10 cellular contexts compared by ENCODE assay signal in the genomic region with DNA sequence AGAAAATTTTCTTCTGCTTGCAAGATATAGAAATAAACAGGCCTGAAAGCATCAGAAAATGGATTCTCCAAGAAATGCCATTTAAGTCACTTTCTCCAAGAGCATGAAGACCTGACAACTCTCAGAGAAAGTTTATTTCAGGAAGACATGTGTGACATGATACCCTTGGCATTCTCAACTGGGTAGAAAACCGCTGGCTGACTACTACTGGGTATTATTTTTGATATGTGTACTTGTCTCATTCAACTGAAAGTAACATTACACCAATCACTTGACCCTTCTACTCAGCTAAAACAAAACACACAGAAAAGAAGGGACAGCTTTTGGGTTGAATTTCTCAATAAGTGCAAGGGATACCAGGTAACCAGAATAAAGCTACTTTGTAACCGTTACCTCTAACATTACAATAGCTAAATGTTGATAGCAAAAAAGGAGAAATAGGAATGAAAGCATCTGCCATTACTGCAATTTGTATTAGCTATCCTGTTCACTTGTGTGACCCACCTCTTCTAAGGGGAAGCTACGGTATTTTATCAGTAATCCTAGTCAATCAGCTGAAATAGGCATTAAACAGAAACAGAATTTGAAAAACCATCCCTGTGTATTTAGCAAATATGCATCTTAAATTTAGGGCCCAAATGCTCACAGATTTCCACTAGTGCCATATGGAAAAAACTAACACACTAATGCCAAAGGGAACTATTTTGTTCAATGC. TPM values are rescaled to one million over a fixed set of nuclear protein-coding genes. Genes with fewer than 3 reads are reported as not detected.
DNase-seq lines count a peak whose midpoint lies in the region; ATAC-seq and TF ChIP-seq lines count a peak whose summit lies in the region.
"Had no signal": no experiment of that assay in that cellular context is flagged by ENCODE, and none has a peak within 500 bp of the region (broad histone marks: within the 10 kb centered on the region; RNA-seq: fewer than 3 reads in every experiment).

No MANE protein-coding gene starts in this region.

- 21 to 29% (median 26%) methylated on average over 3 of the region's 3 CpGs for WGBS in psoas muscle, 3 donors

- DNase-seq in T-helper 1 cell = no peak
- DNase-seq in SK-N-MC (ENCODE audit: low read depth, low spot score) = no peak
- DNase-seq in epithelial cell of prostate (ENCODE audit: low read depth, low spot score) = no peak
- DNase-seq in psoas muscle = no peak
- no peak for DNase-seq in T1000 (lab: John Stamatoyannopoulos, UW)
- DNase-seq in putamen (ENCODE audit: low spot score) = no peak
- DNase-seq: NCI-H1417 treated with DMSO at 0.1 percent for 48 hours had no signal

- peak overlapping the region; percentile 84 for H3K4me3 ChIP-seq in SK-N-MC
- H3K4me3 ChIP-seq in psoas muscle = peak overlapping the region; percentile 99

- no peaks in the 10 kb centered on the region for H3K27me3 ChIP-seq in psoas muscle (ENCODE audit: insufficient read depth in 3 of 3, low read length in 2 of 3)

- no peaks in the 10 kb centered on the region for H3K27me3 Mint-ChIP-seq in T-helper 1 cell treated with Interleukin-12 subunit alpha and Interleukin-12 subunit beta and Interleukin-4 antibody, amounts not matched to agents 30 μg/mL and 1 μg/mL, for 36 hours (ENCODE audit: low read depth)

- no peak for TF ChIP-seq CTCF in psoas muscle (IDR thresholded peaks at IDR 0.05)

- intact Hi-C loops in psoas muscle (cut with DNase I) = no loop called here

- H3K9me3 Mint-ChIP-seq in T-helper 1 cell treated with Interleukin-12 subunit alpha and Interleukin-12 subunit beta and Interleukin-4 antibody, amounts not matched to agents 30 μg/mL and 1 μg/mL, for 36 hours = no peaks in the 10 kb centered on the region

- peaks cover 58% of the 10 kb centered on the region for H3K36me3 Mint-ChIP-seq in T-helper 1 cell treated with Interleukin-12 subunit alpha and Interleukin-12 subunit beta and Interleukin-4 antibody, amounts not matched to agents 30 μg/mL and 1 μg/mL, for 36 hours (ENCODE audit: low read depth)

- H3K36me3 ChIP-seq in SK-N-MC (ENCODE audit: insufficient read depth, low read length) = peaks cover 96% of the 10 kb centered on the region
- peaks cover 0 to 22% of the 10 kb centered on the region in 2 donors for H3K36me3 ChIP-seq in psoas muscle (ENCODE audit: insufficient read depth in 1 of 2, low read depth in 1 of 2)

- H3K9me3 ChIP-seq in SK-N-MC (ENCODE audit: low read depth, low read length) = no peaks in the 10 kb centered on the region
- H3K9me3 ChIP-seq in psoas muscle = no peaks in the 10 kb centered on the region

- ATAC-seq in psoas muscle (peak; percentile 77 to 88 (median 84)), HG02642 (IDR thresholded peaks at IDR 0.05; ENCODE audit: poor library complexity, unreplicated experiment) (no peak)

- H3K27ac ChIP-seq in SK-N-MC (peak overlapping the region; percentile 27; the same call in 1 of the 2 replicates), epithelial cell of prostate (peak overlapping the region; percentile 91), psoas muscle (peak overlapping the region; percentile 100)
- H3K27ac ChIP-seq: 22Rv1 had no signal

- peaks cover 90% of the 10 kb centered on the region for H3K4me1 ChIP-seq in psoas muscle

- H3K27ac Mint-ChIP-seq in T-helper 1 cell treated with Interleukin-12 subunit alpha and Interleukin-12 subunit beta and Interleukin-4 antibody, amounts not matched to agents 30 μg/mL and 1 μg/mL, for 36 hours = peak overlapping the region; percentile 22

- H3K4me1 Mint-ChIP-seq in T-helper 1 cell treated with Interleukin-12 subunit alpha and Interleukin-12 subunit beta and Interleukin-4 antibody, amounts not matched to agents 30 μg/mL and 1 μg/mL, for 36 hours (ENCODE audit: low read depth) = peaks cover 90% of the 10 kb centered on the region

- peak overlapping the region; percentile 58 for H3K4me3 Mint-ChIP-seq in T-helper 1 cell treated with Interleukin-12 subunit alpha and Interleukin-12 subunit beta and Interleukin-4 antibody, amounts not matched to agents 30 μg/mL and 1 μg/mL, for 36 hours

- H3K9ac ChIP-seq in SK-N-MC (ENCODE audit: insufficient read length) = peak overlapping the region; percentile 6

RNA-seq across cellular contexts. Expression of gene TRA2B, which starts 7.3 kb away (rescaled TPM):
- 10 to 100 TPM; 38.7 to 99.5 (median 68.8) TPM for total RNA-seq in psoas muscle
- polyA plus RNA-seq in psoas muscle = 10 to 100 TPM; 60.5 to 86.6 (median 86.5) TPM

Comparison
In these comparisons a context has a peak if more than half of its experiments do, and no peak if none do; other contexts are left out.
1. H3K27ac ChIP-seq: peak in every context shown above with its lines; median percentile 100 in psoas muscle; 91 in epithelial cell of prostate; 27 in SK-N-MC.